Comparison of ENCODE assay signal across 17 cellular contexts in the genomic region with DNA sequence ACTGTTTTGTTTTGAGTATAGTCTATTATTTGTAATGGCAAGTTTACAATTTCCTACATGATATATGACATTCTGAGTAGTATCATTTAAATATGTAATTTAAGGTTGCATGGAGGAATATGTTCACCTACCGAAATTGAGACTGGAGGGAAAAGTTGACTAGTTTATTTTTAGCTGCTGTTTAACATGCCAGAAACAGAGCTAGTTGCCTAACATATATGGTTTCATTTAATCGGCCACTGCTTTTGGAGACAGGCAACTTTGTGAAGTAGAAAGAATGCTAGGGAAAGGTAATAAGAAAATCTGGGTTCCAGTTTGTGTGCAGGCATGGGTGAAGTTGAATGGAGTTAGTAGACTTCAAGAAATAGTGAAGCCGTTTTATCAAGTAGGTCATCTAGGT.
"Had no signal": no experiment of that assay in that cellular context is flagged by ENCODE, and none has a peak within 500 bp of the region (broad histone marks: within the 10 kb centered on the region; RNA-seq: fewer than 3 reads in every experiment).

No MANE protein-coding gene starts in this region.

- H3K27me3 ChIP-seq: adrenal gland, breast epithelium, gastrocnemius medialis, suprapubic skin had no signal

- DNase-seq: activated B cell treated with CpG ODN at 0.5 μM for 24 hours; activated CD4-positive, alpha-beta T cell treated with anti-CD3 and anti-CD28 coated beads, Interleukin-2, amount 50 U/mL, for 1 hour; activated T-cell treated with anti-CD3 and anti-CD28 coated beads, Interleukin-2, amount 50 U/mL, for 48 hours; adrenal gland; gastrocnemius medialis; head of caudate nucleus; kidney glomerular epithelial cell; left ventricle myocardium inferior; mammary epithelial cell; midbrain; stimulated activated CD8-positive, alpha-beta memory T cell treated with anti-CD3 and anti-CD28 coated beads, Interleukin-4, amount 100 ng/mL, for 48 hours; stimulated activated naive CD4-positive, alpha-beta T cell treated with Interleukin-2 at 50 U/mL for 16 hours; T-helper 9 cell; trophoblast cell had no signal

- H3K4me3 Mint-ChIP-seq: activated B cell treated with CpG ODN at 0.5 μM for 24 hours had no signal

- H3K27me3 Mint-ChIP-seq: activated B cell treated with CpG ODN at 0.5 μM for 24 hours had no signal

- H3K4me1 ChIP-seq: adrenal gland, breast epithelium had no signal

- H3K27ac ChIP-seq: adrenal gland, breast epithelium, coronary artery, gastrocnemius medialis, left ventricle myocardium inferior, suprapubic skin had no signal

- H3K36me3 ChIP-seq: adrenal gland, breast epithelium, gastrocnemius medialis, left ventricle myocardium inferior, suprapubic skin had no signal

- H3K9me3 ChIP-seq: breast epithelium, gastrocnemius medialis, left ventricle myocardium inferior, suprapubic skin had no signal

- H3K4me3 ChIP-seq: adrenal gland, breast epithelium, coronary artery, gastrocnemius medialis, left ventricle myocardium inferior, suprapubic skin had no signal

- H3K27ac Mint-ChIP-seq: activated B cell treated with CpG ODN at 0.5 μM for 24 hours had no signal
